Comparison of ENCODE assay signal across 8 cellular contexts in the genomic region with DNA sequence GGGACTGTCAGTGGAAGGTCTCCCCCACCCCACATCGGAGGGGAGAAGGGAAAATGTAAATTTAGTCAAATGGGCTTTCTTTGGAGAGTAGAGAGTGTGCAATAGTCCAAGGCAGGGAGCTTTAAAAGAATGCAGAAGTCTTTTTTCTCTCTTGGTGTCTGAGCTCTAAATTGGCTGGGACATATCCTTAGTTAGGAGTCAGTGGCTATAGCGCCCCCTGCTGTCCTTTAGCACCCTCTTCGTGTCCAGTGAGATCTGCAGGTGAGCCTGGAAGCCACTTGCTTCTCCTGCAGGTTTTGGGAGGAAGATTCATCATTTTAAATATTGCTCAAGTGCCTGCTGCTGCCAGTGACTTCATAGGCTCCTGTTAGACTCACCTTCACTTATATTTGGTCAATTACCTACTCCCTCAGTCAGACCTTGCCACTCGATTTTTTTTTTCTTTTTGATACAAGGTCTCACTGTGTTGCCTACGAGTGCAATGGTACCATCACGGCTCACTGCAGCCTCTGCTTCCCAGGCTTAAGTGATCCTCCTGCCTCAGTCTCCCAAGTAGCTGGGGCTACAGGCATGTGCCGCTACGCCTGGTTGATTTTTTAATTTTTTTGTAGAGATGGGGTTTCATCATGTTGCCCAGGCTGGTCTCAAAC.
DNase-seq lines count a peak whose midpoint lies in the region; ATAC-seq and TF ChIP-seq lines count a peak whose summit lies in the region.

No MANE protein-coding gene starts in this region.

- H3K4me3 ChIP-seq in LNCaP clone FGC (ENCODE audit: low read depth, low read length) = no peak overlapping the region
- H3K4me3 ChIP-seq in prostate gland = no peak overlapping the region
- H3K4me3 ChIP-seq in uterus = no peak overlapping the region

- DNase-seq in GM04503 (ENCODE audit: low read depth) (peak; percentile 5), LNCaP clone FGC (ENCODE audit: low read depth) (peak; percentile 43), SK-N-DZ (ENCODE audit: low spot score) (peak; percentile 60), Right ventricle myocardium superior (peak; percentile 83), prostate gland (ENCODE audit: low spot score) (peak; percentile 83), uterus (peak; percentile 27 to 70)
- peak; percentile 81 for DNase-seq in activated naive CD4-positive, alpha-beta T cell treated with anti-CD3 and anti-CD28 coated beads, Interleukin-2, amount 50 U/mL, for 16 hours

- no peak for TF ChIP-seq POLR2A in prostate gland (IDR thresholded peaks at IDR 0.05)
- no peak for TF ChIP-seq POLR2A in uterus (IDR thresholded peaks at IDR 0.05)

- H3K27ac ChIP-seq in prostate gland (no peak overlapping the region), uterus (no peak overlapping the region)

- 46% methylated on average over 8 of the region's 8 CpGs for WGBS in prostate gland

- H3K27me3 ChIP-seq in prostate gland (replicated peaks; ENCODE audit: insufficient read depth) = no peaks in the 10 kb centered on the region
- no peaks in the 10 kb centered on the region for H3K27me3 ChIP-seq in uterus

- TF ChIP-seq CTCF in LNCaP clone FGC (IDR thresholded peaks at IDR 0.05; ENCODE audit: control insufficient read depth, extremely low read depth, insufficient read depth) (peak; percentile 82), prostate gland (IDR thresholded peaks at IDR 0.05) (peak; percentile 44 to 85 (median 72)), uterus (IDR thresholded peaks at IDR 0.05) (peak; percentile 33 to 55 (median 52))

- H3K36me3 ChIP-seq in prostate gland = no peaks in the 10 kb centered on the region
- no peaks in the 10 kb centered on the region for H3K36me3 ChIP-seq in uterus

- intact Hi-C loops in Right ventricle myocardium superior (cut with DNase I) (loop anchor here (5.0 to 10.0 kb wide), 2 partner anchors 196 to 278 kb away; no protein-coding TSS in a partner anchor), prostate gland (cut with DNase I) (loop anchor here (2.0 kb wide), 1 partner anchor 208 kb away; no protein-coding TSS in a partner anchor), uterus (cut with DNase I; ENCODE audit: low total_unique reads) (no loop called here)

- H3K9me3 ChIP-seq in prostate gland (no peaks in the 10 kb centered on the region), uterus (no peaks in the 10 kb centered on the region)

- no peaks in the 10 kb centered on the region for H3K4me1 ChIP-seq in prostate gland (replicated peaks)
- no peaks in the 10 kb centered on the region for H3K4me1 ChIP-seq in uterus

- peak; percentile 75 for ATAC-seq in Right ventricle myocardium superior (ENCODE audit: poor library complexity)
- no peak for ATAC-seq in HG02678 (IDR thresholded peaks at IDR 0.05; ENCODE audit: unreplicated experiment)

Comparison
In these comparisons a context has a peak if more than half of its experiments do, and no peak if none do; other contexts are left out.
1. DNase-seq: peak in every context shown above with its lines; median percentile 83 in Right ventricle myocardium superior; 83 in prostate gland; 81 in activated naive CD4-positive, alpha-beta T cell treated with anti-CD3 and anti-CD28 coated beads, Interleukin-2, amount 50 U/mL, for 16 hours; 60 in SK-N-DZ; 48 in uterus; 43 in LNCaP clone FGC; 5 in GM04503.